ENCODE assay signal across 18 cellular contexts in genomic region chr13:23463631-23464030, GRCh38. TPM values are rescaled to one million over a fixed set of nuclear protein-coding genes. Genes with fewer than 3 reads are reported as not detected.
DNase-seq lines count a peak whose midpoint lies in the region; ATAC-seq and TF ChIP-seq lines count a peak whose summit lies in the region.
"Had no signal": no experiment of that assay in that cellular context is flagged by ENCODE, and none has a peak within 500 bp of the region (broad histone marks: within the 10 kb centered on the region; RNA-seq: fewer than 3 reads in every experiment).

No MANE protein-coding gene starts in this region.

- H3K9me3 ChIP-seq in BLaER1 treated with 17β-estradiol and CSF1 and Interleukin-3, amounts not matched to agents 10 nM and 100 nM (replicated peaks in 1 of 11): peaks cover 0 to 21% (median 9%) of the 10 kb centered on the region in 11 experiments; a peak in 12 of 22 replicates
- H3K9me3 ChIP-seq in Karpas-422 (ENCODE audit: low read length) (no peaks in the 10 kb centered on the region), parathyroid adenoma (ENCODE audit: control insufficient read depth, low read length) (no peaks in the 10 kb centered on the region)
- H3K9me3 ChIP-seq: A549 had no signal

- TF ChIP-seq CTCF in brain microvascular endothelial cell (IDR thresholded peaks at IDR 0.05; ENCODE audit: low read depth, low read length, missing control alignments): no peak
- TF ChIP-seq CTCF in parathyroid adenoma (IDR thresholded peaks at IDR 0.05): no peak
- TF ChIP-seq CTCF in nephron progenitor cell (IDR thresholded peaks at IDR 0.05): no peak
- TF ChIP-seq CTCF in GM13977 (IDR thresholded peaks at IDR 0.05; ENCODE audit: extremely low read depth, insufficient read depth, missing control alignments): no peak

- DNase-seq in Karpas-422: no peak
- DNase-seq in brain microvascular endothelial cell: peak; percentile 32
- DNase-seq in nephron progenitor cell: no peak
- no peak for DNase-seq in GM13977 (ENCODE audit: low spot score)
- no peak for DNase-seq in NCI-H2107 treated with DMSO at 0.1 percent for 48 hours (lab: John Stamatoyannopoulos, UW; ENCODE audit: unreplicated experiment)
- DNase-seq: C1 segment of cervical spinal cord, DMS79 treated with DMSO at 0.1 percent for 48 hours, KG1, NCI-H1417 treated with DMSO at 0.1 percent for 48 hours, NCI-H187 treated with DMSO at 0.1 percent for 48 hours, NCI-H345, NCI-H524 treated with DMSO at 0.1 percent for 48 hours, SHP77 had no signal

- H3K27me3 Mint-ChIP-seq in nephron progenitor cell (ENCODE audit: low read depth, poor library complexity): peaks cover 5% of the 10 kb centered on the region

- no peaks in the 10 kb centered on the region for H3K9me2 ChIP-seq in Karpas-422 (replicated peaks; ENCODE audit: insufficient read depth, low read length)

- H4K20me1 ChIP-seq in BLaER1 treated with 17β-estradiol and CSF1 and Interleukin-3, amounts not matched to agents 10 nM and 100 nM: no peaks in the 10 kb centered on the region
- H4K20me1 ChIP-seq in Karpas-422 (ENCODE audit: insufficient read depth, low read depth, low read length): no peaks in the 10 kb centered on the region

- H3K4me2 ChIP-seq in BLaER1 treated with 17β-estradiol and CSF1 and Interleukin-3, amounts not matched to agents 10 nM and 100 nM: peak overlapping the region; percentile 17 to 83 (median 42); a peak in 19 of 22 replicates
- H3K4me2 ChIP-seq in Karpas-422 (ENCODE audit: low read depth, low read length, poor library complexity, severe bottlenecking): no peak overlapping the region
- no peak overlapping the region for H3K4me2 ChIP-seq in parathyroid adenoma (ENCODE audit: low read length)
- H3K4me2 ChIP-seq: A549 had no signal

- in situ Hi-C loops in brain microvascular endothelial cell (cut with HindIII; ENCODE audit: low pct_ligation_motif_present, low sequenced_read_pairs) (no loop called here), GM13977 (cut with MboI; ENCODE audit: low pct_unique_long_range_greater_than_20kb, low sequenced_read_pairs, unreplicated experiment) (loop anchor here (10.0 kb wide), 1 partner anchor 411 kb away; no protein-coding TSS in a partner anchor)

- H3K36me3 ChIP-seq in BLaER1 treated with 17β-estradiol and CSF1 and Interleukin-3, amounts not matched to agents 10 nM and 100 nM: no peaks in the 10 kb centered on the region
- H3K36me3 ChIP-seq in Karpas-422 (ENCODE audit: insufficient read depth, low read length) (no peaks in the 10 kb centered on the region), brain microvascular endothelial cell (replicated peaks) (no peaks in the 10 kb centered on the region), parathyroid adenoma (ENCODE audit: control insufficient read depth, insufficient read depth, low read length) (no peaks in the 10 kb centered on the region)
- H3K36me3 ChIP-seq: HAP-1 had no signal

- peaks cover 32% of the 10 kb centered on the region for H3K9me3 Mint-ChIP-seq in nephron progenitor cell

- H3K27ac Mint-ChIP-seq in nephron progenitor cell: no peak overlapping the region

- ATAC-seq in GM21825 (IDR thresholded peaks at IDR 0.05; ENCODE audit: unreplicated experiment): no peak
- ATAC-seq: A549 had no signal

- no peak overlapping the region for H3K9ac ChIP-seq in BLaER1 treated with 17β-estradiol and CSF1 and Interleukin-3, amounts not matched to agents 10 nM and 100 nM
- no peak overlapping the region for H3K9ac ChIP-seq in Karpas-422 (ENCODE audit: low read length)
- H3K9ac ChIP-seq in parathyroid adenoma: no peak overlapping the region

- no peak overlapping the region for H3K4me3 ChIP-seq in BLaER1 treated with 17β-estradiol and CSF1 and Interleukin-3, amounts not matched to agents 10 nM and 100 nM
- H3K4me3 ChIP-seq in Karpas-422 (ENCODE audit: low read length): no peak overlapping the region
- H3K4me3 ChIP-seq in brain microvascular endothelial cell (ENCODE audit: low read depth, low read length): no peak overlapping the region
- no peak overlapping the region for H3K4me3 ChIP-seq in parathyroid adenoma (ENCODE audit: low read depth, low read length)
- H3K4me3 ChIP-seq: A549, HAP-1 had no signal

- H3K27ac ChIP-seq in BLaER1 treated with 17β-estradiol and CSF1 and Interleukin-3, amounts not matched to agents 10 nM and 100 nM: 0 out of 22 replicates have a peak overlapping the region, but pooled peaks of 1 of the 11 experiments have one; percentile 14
- H3K27ac ChIP-seq in Karpas-422 (ENCODE audit: low read length) (peak overlapping the region; percentile 92; the same call in 1 of the 2 replicates), brain microvascular endothelial cell (peak overlapping the region; percentile 60), parathyroid adenoma (peak overlapping the region; percentile 66)
- H3K27ac ChIP-seq: A549 had no signal

- H3K27me3 ChIP-seq in BLaER1 treated with 17β-estradiol and CSF1 and Interleukin-3, amounts not matched to agents 10 nM and 100 nM: no peaks in the 10 kb centered on the region
- no peaks in the 10 kb centered on the region for H3K27me3 ChIP-seq in Karpas-422 (ENCODE audit: low read length)
- no peaks in the 10 kb centered on the region for H3K27me3 ChIP-seq in brain microvascular endothelial cell (replicated peaks)
- H3K27me3 ChIP-seq in parathyroid adenoma (ENCODE audit: control insufficient read depth, insufficient read depth, low read length): no peaks in the 10 kb centered on the region

- no peak overlapping the region for H3K4me3 Mint-ChIP-seq in nephron progenitor cell

- H3K4me1 ChIP-seq in BLaER1 treated with 17β-estradiol and CSF1 and Interleukin-3, amounts not matched to agents 10 nM and 100 nM: peaks cover 50 to 71% (median 65%) of the 10 kb centered on the region in 10 experiments
- peaks cover 72% of the 10 kb centered on the region for H3K4me1 ChIP-seq in Karpas-422 (ENCODE audit: low read length)
- H3K4me1 ChIP-seq in parathyroid adenoma: peaks cover 12% of the 10 kb centered on the region

- peaks cover 53% of the 10 kb centered on the region for H3K4me1 Mint-ChIP-seq in nephron progenitor cell

- no peaks in the 10 kb centered on the region for H3K79me2 ChIP-seq in Karpas-422 (ENCODE audit: low read length)
- no peaks in the 10 kb centered on the region for H3K79me2 ChIP-seq in parathyroid adenoma

- H3K36me3 Mint-ChIP-seq in nephron progenitor cell (ENCODE audit: low read depth): peaks cover 17% of the 10 kb centered on the region

- H2AFZ ChIP-seq in Karpas-422 (ENCODE audit: low read length) (peak overlapping the region; percentile 93; the same call in 1 of the 2 replicates), parathyroid adenoma (no peak overlapping the region)

RNA-seq across cellular contexts. Expression of gene SACS, which starts 30.1 kb away (rescaled TPM):
- 32.7 and 37.5 TPM in 2 replicates for total RNA-seq in Karpas-422 (2014; rRNA removed; shearing (Covaris generic); ENCODE audit: low replicate concordance)

Comparison
In these comparisons a context has a peak if more than half of its experiments do, and no peak if none do; other contexts are left out.
1. H3K4me2 ChIP-seq: peak in BLaER1 treated with 17β-estradiol and CSF1 and Interleukin-3, amounts not matched to agents 10 nM and 100 nM (11 of 11); none in Karpas-422 (single experiment) and parathyroid adenoma (single experiment).